In the genomic region with DNA sequence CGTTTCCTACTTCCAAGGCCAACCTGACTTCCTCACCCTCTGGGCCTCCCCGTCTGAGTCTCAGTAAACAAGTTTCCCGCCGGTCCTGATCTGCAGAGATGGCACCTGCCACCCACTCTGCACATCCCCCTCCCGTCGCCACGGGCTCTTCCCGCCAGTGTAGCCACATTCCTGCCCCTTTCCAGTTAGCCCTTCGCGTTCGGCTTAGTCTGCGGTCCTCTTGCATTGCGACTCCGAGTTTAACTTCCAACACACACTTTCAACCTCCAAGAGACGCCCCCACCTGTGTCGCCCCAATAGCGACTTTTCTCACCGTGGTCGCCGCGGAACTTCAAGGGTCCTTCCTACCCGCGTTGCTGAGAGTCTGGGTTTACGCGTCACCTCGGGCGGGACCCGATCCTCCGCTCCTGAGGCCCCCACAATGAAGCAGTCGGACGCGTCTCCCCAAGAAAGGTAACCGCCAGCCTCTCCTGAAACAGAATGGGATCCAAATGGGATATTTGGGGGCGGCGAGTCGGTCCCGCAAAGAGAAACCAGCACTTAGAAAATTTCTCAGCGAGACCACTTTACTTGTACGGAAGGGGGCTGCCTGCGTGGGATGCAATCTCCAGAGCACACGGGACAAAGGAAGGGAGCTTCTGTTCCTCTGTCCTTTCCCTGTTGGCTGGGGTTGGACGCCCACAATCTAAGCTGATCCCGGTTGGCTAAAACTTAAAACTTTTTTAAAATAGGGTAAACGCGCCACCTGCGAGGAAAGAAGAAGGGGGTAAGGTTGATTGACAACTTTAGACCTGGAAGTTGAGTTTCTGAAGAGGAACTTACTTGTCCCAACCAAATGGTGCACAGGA, we compare ENCODE assay signal across 1 cellular context.
TF ChIP-seq lines count a peak whose summit lies in the region.

No MANE protein-coding gene starts in this region.

TF ChIP-seq in HepG2, 621 proteins besides CTCF, POLR2A, EP300 and RAD21 (continued from another document and continues in another):
- TF ChIP-seq, protein P1, sequence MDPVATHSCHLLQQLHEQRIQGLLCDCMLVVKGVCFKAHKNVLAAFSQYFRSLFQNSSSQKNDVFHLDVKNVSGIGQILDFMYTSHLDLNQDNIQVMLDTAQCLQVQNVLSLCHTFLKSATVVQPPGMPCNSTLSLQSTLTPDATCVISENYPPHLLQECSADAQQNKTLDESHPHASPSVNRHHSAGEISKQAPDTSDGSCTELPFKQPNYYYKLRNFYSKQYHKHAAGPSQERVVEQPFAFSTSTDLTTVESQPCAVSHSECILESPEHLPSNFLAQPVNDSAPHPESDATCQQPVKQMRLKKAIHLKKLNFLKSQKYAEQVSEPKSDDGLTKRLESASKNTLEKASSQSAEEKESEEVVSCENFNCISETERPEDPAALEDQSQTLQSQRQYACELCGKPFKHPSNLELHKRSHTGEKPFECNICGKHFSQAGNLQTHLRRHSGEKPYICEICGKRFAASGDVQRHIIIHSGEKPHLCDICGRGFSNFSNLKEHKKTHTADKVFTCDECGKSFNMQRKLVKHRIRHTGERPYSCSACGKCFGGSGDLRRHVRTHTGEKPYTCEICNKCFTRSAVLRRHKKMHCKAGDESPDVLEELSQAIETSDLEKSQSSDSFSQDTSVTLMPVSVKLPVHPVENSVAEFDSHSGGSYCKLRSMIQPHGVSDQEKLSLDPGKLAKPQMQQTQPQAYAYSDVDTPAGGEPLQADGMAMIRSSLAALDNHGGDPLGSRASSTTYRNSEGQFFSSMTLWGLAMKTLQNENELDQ (CRISPR knock-in tag; IDR thresholded peaks at IDR 0.05; ENCODE audit: borderline replicate concordance): no peak
- TF ChIP-seq ZNF30 (CRISPR knock-in tag; IDR thresholded peaks at IDR 0.05) (no peak), STAT5B (CRISPR knock-in tag; IDR thresholded peaks at IDR 0.05) (no peak), ZNF615 (CRISPR knock-in tag; IDR thresholded peaks at IDR 0.05; ENCODE audit: borderline replicate concordance) (peak; percentile 53; the same call in 1 of the 2 replicates), NAIF1 (CRISPR knock-in tag; IDR thresholded peaks at IDR 0.05; ENCODE audit: borderline replicate concordance) (peak; percentile 46; the same call in 1 of the 2 replicates), ZNF644 (CRISPR knock-in tag; IDR thresholded peaks at IDR 0.05; ENCODE audit: low read depth) (peak; percentile 24; the same call in 1 of the 2 replicates), PCBP1 (IDR thresholded peaks at IDR 0.05; ENCODE audit: borderline replicate concordance, low read depth, low read length) (no peak), ATF5 (CRISPR knock-in tag; IDR thresholded peaks at IDR 0.05; ENCODE audit: low read depth) (no peak), ZNF484 (CRISPR knock-in tag; IDR thresholded peaks at IDR 0.05; ENCODE audit: borderline replicate concordance, low read depth) (no peak), GTF3A (CRISPR knock-in tag; conservative IDR thresholded peaks at IDR 0.05) (no peak), DBP (CRISPR knock-in tag; IDR thresholded peaks at IDR 0.05; ENCODE audit: not compliant biosample characterization) (peak; percentile 52), SAP130 (CRISPR knock-in tag; IDR thresholded peaks at IDR 0.05; ENCODE audit: low read depth) (peak; percentile 80), MED1 (CRISPR knock-in tag; IDR thresholded peaks at IDR 0.05) (peak; percentile 72), ZNF207 (IDR thresholded peaks at IDR 0.05; ENCODE audit: borderline replicate concordance) (no peak), ZNF777 (CRISPR knock-in tag; IDR thresholded peaks at IDR 0.05) (peak; percentile 85; the same call in 1 of the 2 replicates), RARG (CRISPR knock-in tag; IDR thresholded peaks at IDR 0.05; ENCODE audit: low read depth) (no peak), DZIP1 (CRISPR knock-in tag; IDR thresholded peaks at IDR 0.05) (no peak), ZNF383 (CRISPR knock-in tag; IDR thresholded peaks at IDR 0.05; ENCODE audit: borderline replicate concordance) (no peak), ZBTB7B (CRISPR knock-in tag; IDR thresholded peaks at IDR 0.05) (peak; percentile 67), MEIS2 (CRISPR knock-in tag; IDR thresholded peaks at IDR 0.05) (peak; percentile 47; the same call in 1 of the 2 replicates), ZFY (CRISPR knock-in tag; IDR thresholded peaks at IDR 0.05) (peak; percentile 49), RXRA (CRISPR knock-in tag; IDR thresholded peaks at IDR 0.05) (peak; percentile 47; the same call in 1 of the 2 replicates), ZNF329 (CRISPR knock-in tag; IDR thresholded peaks at IDR 0.05; ENCODE audit: low read depth) (peak; percentile 65; the same call in 1 of the 2 replicates), CBFB (CRISPR knock-in tag; IDR thresholded peaks at IDR 0.05) (peak; percentile 48; the same call in 1 of the 2 replicates), RFXAP (CRISPR knock-in tag; IDR thresholded peaks at IDR 0.05; ENCODE audit: borderline replicate concordance) (0 out of 2 replicates have a peak, but pooled peaks have one; percentile 45), NRL (CRISPR knock-in tag; IDR thresholded peaks at IDR 0.05; ENCODE audit: borderline replicate concordance) (peak; percentile 85; the same call in 1 of the 2 replicates), RAD51 (IDR thresholded peaks at IDR 0.05; ENCODE audit: borderline replicate concordance) (no peak), TOE1 (CRISPR knock-in tag; IDR thresholded peaks at IDR 0.05) (no peak), ZNF12 (CRISPR knock-in tag; IDR thresholded peaks at IDR 0.05) (no peak), FOXP4 (CRISPR knock-in tag; IDR thresholded peaks at IDR 0.05) (peak; percentile 61; the same call in 1 of the 2 replicates), ZNF737 (CRISPR knock-in tag; IDR thresholded peaks at IDR 0.05; ENCODE audit: borderline replicate concordance) (no peak), SALL2 (CRISPR knock-in tag; IDR thresholded peaks at IDR 0.05) (peak; percentile 54; the same call in 1 of the 2 replicates), IRF2 (CRISPR knock-in tag; IDR thresholded peaks at IDR 0.05) (no peak), ZNF282 (IDR thresholded peaks at IDR 0.05; ENCODE audit: partially characterized antibody) (no peak), ZNF839 (CRISPR knock-in tag; IDR thresholded peaks at IDR 0.05; ENCODE audit: borderline replicate concordance) (no peak), ATF7-NPFF (CRISPR knock-in tag; IDR thresholded peaks at IDR 0.05; ENCODE audit: low read depth) (peak; percentile 61; the same call in 1 of the 2 replicates), ZNF333 (CRISPR knock-in tag; IDR thresholded peaks at IDR 0.05; ENCODE audit: borderline replicate concordance) (no peak), ZBTB4 (CRISPR knock-in tag; IDR thresholded peaks at IDR 0.05; ENCODE audit: borderline replicate concordance) (peak; percentile 56; the same call in 1 of the 2 replicates)
- TF ChIP-seq, protein P2, sequence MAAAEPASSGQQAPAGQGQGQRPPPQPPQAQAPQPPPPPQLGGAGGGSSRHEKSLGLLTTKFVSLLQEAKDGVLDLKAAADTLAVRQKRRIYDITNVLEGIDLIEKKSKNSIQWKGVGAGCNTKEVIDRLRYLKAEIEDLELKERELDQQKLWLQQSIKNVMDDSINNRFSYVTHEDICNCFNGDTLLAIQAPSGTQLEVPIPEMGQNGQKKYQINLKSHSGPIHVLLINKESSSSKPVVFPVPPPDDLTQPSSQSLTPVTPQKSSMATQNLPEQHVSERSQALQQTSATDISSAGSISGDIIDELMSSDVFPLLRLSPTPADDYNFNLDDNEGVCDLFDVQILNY (CRISPR knock-in tag; conservative IDR thresholded peaks at IDR 0.05): peak; percentile 75; the same call in 1 of the 2 replicates
- TF ChIP-seq, protein P3, sequence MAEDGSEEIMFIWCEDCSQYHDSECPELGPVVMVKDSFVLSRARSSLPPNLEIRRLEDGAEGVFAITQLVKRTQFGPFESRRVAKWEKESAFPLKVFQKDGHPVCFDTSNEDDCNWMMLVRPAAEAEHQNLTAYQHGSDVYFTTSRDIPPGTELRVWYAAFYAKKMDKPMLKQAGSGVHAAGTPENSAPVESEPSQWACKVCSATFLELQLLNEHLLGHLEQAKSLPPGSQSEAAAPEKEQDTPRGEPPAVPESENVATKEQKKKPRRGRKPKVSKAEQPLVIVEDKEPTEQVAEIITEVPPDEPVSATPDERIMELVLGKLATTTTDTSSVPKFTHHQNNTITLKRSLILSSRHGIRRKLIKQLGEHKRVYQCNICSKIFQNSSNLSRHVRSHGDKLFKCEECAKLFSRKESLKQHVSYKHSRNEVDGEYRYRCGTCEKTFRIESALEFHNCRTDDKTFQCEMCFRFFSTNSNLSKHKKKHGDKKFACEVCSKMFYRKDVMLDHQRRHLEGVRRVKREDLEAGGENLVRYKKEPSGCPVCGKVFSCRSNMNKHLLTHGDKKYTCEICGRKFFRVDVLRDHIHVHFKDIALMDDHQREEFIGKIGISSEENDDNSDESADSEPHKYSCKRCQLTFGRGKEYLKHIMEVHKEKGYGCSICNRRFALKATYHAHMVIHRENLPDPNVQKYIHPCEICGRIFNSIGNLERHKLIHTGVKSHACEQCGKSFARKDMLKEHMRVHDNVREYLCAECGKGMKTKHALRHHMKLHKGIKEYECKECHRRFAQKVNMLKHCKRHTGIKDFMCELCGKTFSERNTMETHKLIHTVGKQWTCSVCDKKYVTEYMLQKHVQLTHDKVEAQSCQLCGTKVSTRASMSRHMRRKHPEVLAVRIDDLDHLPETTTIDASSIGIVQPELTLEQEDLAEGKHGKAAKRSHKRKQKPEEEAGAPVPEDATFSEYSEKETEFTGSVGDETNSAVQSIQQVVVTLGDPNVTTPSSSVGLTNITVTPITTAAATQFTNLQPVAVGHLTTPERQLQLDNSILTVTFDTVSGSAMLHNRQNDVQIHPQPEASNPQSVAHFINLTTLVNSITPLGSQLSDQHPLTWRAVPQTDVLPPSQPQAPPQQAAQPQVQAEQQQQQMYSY (CRISPR knock-in tag; IDR thresholded peaks at IDR 0.05): peak; percentile 46; the same call in 1 of the 2 replicates
